8 cellular contexts compared by ENCODE assay signal in genomic region chr11:78646564-78647185, GRCh38.
A peak's percentile ranks its signal among the peaks of the same experiment; 100 is the strongest.
DNase-seq lines count a peak whose midpoint lies in the region; ATAC-seq and TF ChIP-seq lines count a peak whose summit lies in the region.

No MANE protein-coding gene starts in this region.

- peaks cover 2% of the 10 kb centered on the region for H3K27me3 Mint-ChIP-seq in endodermal cell (ENCODE audit: insufficient read depth)
- H3K27me3 Mint-ChIP-seq in naive thymus-derived CD8-positive, alpha-beta T cell = peaks cover 0 to 10% (median 7%) of the 10 kb centered on the region in 5 donors
- H3K27me3 Mint-ChIP-seq in type B pancreatic cell = peaks cover 7% of the 10 kb centered on the region

- H3K9me3 ChIP-seq in endodermal cell (ENCODE audit: control insufficient read depth, low read length) = no peaks in the 10 kb centered on the region

- H3K4me1 ChIP-seq in endodermal cell (ENCODE audit: control insufficient read depth, insufficient read depth, low read length) = no peaks in the 10 kb centered on the region

- H3K27ac Mint-ChIP-seq in endodermal cell = no peak overlapping the region
- no peak overlapping the region for H3K27ac Mint-ChIP-seq in naive thymus-derived CD8-positive, alpha-beta T cell
- no peak overlapping the region for H3K27ac Mint-ChIP-seq in type B pancreatic cell

- H3K27ac ChIP-seq in endodermal cell (ENCODE audit: low read depth, low read length) = no peak overlapping the region

- TF ChIP-seq CTCF in endodermal cell (conservative IDR thresholded peaks at IDR 0.05) = peak; percentile 92
- TF ChIP-seq CTCF in type B pancreatic cell (conservative IDR thresholded peaks at IDR 0.05) = peak; percentile 88

- WGBS in endodermal cell (ENCODE audit: insufficient coverage in 1 of 2, insufficient read length in 1 of 2), 2 experiments = 27 to 32% methylated on average over 7 of the region's 7 CpGs

- no peaks in the 10 kb centered on the region for H3K9me3 Mint-ChIP-seq in endodermal cell
- no peaks in the 10 kb centered on the region for H3K9me3 Mint-ChIP-seq in naive thymus-derived CD8-positive, alpha-beta T cell
- H3K9me3 Mint-ChIP-seq in type B pancreatic cell = peaks cover 4% of the 10 kb centered on the region

- peak; percentile 51 for ATAC-seq in HG03342 (IDR thresholded peaks at IDR 0.05; ENCODE audit: unreplicated experiment)
- ATAC-seq in naive thymus-derived CD8-positive, alpha-beta T cell = peak; percentile 60
- no peak for ATAC-seq in GM18519 (IDR thresholded peaks at IDR 0.05; ENCODE audit: low FRiP score, unreplicated experiment)

- no peak overlapping the region for H3K4me3 Mint-ChIP-seq in endodermal cell
- no peak overlapping the region for H3K4me3 Mint-ChIP-seq in naive thymus-derived CD8-positive, alpha-beta T cell
- no peak overlapping the region for H3K4me3 Mint-ChIP-seq in type B pancreatic cell

- peaks cover 4% of the 10 kb centered on the region for H3K27me3 ChIP-seq in endodermal cell (ENCODE audit: control insufficient read depth, insufficient read depth, low read length, poor library complexity, severe bottlenecking)

- DNase-seq in EL (peak; percentile 31), NCI-H345 treated with DMSO at 0.1 percent for 48 hours (lab: John Stamatoyannopoulos, UW; ENCODE audit: unreplicated experiment) (peak; percentile 84), endodermal cell (peak; percentile 87), type B pancreatic cell (ENCODE audit: extremely low spot score, unreplicated experiment) (no peak)
- DNase-seq in activated CD4-positive, alpha-beta T cell treated with anti-CD3 and anti-CD28 coated beads for 48 hours = peak; percentile 71
- DNase-seq in naive thymus-derived CD8-positive, alpha-beta T cell = peak in 9 of 10 donors; percentile 10 to 53 (median 34)

- no peak overlapping the region for H3K4me3 ChIP-seq in endodermal cell (ENCODE audit: low read length)

- H3K4me1 Mint-ChIP-seq in endodermal cell (peaks cover 14% of the 10 kb centered on the region), type B pancreatic cell (ENCODE audit: unreplicated experiment) (peaks cover 33% of the 10 kb centered on the region)
- peaks cover 1 to 18% (median 4%) of the 10 kb centered on the region in 4 donors for H3K4me1 Mint-ChIP-seq in naive thymus-derived CD8-positive, alpha-beta T cell

- no peaks in the 10 kb centered on the region for H3K36me3 ChIP-seq in endodermal cell (ENCODE audit: control insufficient read depth, insufficient read depth, low read length)

- H3K36me3 Mint-ChIP-seq in endodermal cell (ENCODE audit: low read depth) (no peaks in the 10 kb centered on the region), type B pancreatic cell (no peaks in the 10 kb centered on the region)
- no peaks in the 10 kb centered on the region for H3K36me3 Mint-ChIP-seq in naive thymus-derived CD8-positive, alpha-beta T cell

- POLR2A ChIA-PET in naive thymus-derived CD8-positive, alpha-beta T cell (lab: Charles Lee) = no interaction called here

- H3K9ac ChIP-seq in endodermal cell (ENCODE audit: extremely low read depth, low read length, poor library complexity, severe bottlenecking) = no peak overlapping the region
